In genomic region chr5:172107606-172108005, GRCh38 we compare ENCODE assay signal across 8 cellular contexts.
A peak's percentile ranks its signal among the peaks of the same experiment; 100 is the strongest.
DNase-seq lines count a peak whose midpoint lies in the region; ATAC-seq and TF ChIP-seq lines count a peak whose summit lies in the region.

No MANE protein-coding gene starts in this region.

- ATAC-seq in SK-N-SH treated with all-trans-retinoic acid at 6 μM for 48 hours (peak; percentile 56), gastrocnemius medialis (no peak), GM21723 (IDR thresholded peaks at IDR 0.05; ENCODE audit: unreplicated experiment) (no peak)

- DNase-seq in GM03348 (ENCODE audit: low spot score) (peak; percentile 84), fibroblast of mammary gland (ENCODE audit: low read depth) (peak; percentile 65), gastrocnemius medialis (no peak), ecto neural progenitor cell (ENCODE audit: low spot score) (no peak), GF-D8 (lab: John Stamatoyannopoulos, UW) (no peak), superior temporal gyrus (ENCODE audit: extremely low spot score) (no peak)

- H3K4me3 ChIP-seq in fibroblast of mammary gland (ENCODE audit: control insufficient read depth, low read depth, low read length) (peak overlapping the region; percentile 0), gastrocnemius medialis (peak overlapping the region in 3 of 4 donors; percentile 29 to 43 (median 32))

- no peak overlapping the region for H3K27ac ChIP-seq in gastrocnemius medialis

- TF ChIP-seq POLR2A in gastrocnemius medialis (IDR thresholded peaks at IDR 0.05): no peak

- peaks cover 31 to 33% of the 10 kb centered on the region in 2 donors for H3K4me1 ChIP-seq in gastrocnemius medialis

- H3K36me3 ChIP-seq in gastrocnemius medialis: no peaks in the 10 kb centered on the region

- H3K27me3 ChIP-seq in gastrocnemius medialis: no peaks in the 10 kb centered on the region

- no peaks in the 10 kb centered on the region for H3K9me3 ChIP-seq in gastrocnemius medialis

- TF ChIP-seq CTCF in fibroblast of mammary gland (conservative IDR thresholded peaks at IDR 0.05; ENCODE audit: control insufficient read depth, insufficient read depth, low read depth, low read length) (peak; percentile 3), gastrocnemius medialis (IDR thresholded peaks at IDR 0.05 in 4 of 5, conservative IDR thresholded peaks at IDR 0.05 in 1 of 5) (no peak)

- intact Hi-C loops in gastrocnemius medialis (cut with DNase I; ENCODE audit: low total_unique reads): loop anchor here (1.0 kb wide), 2 partner anchors 81 to 186 kb away; partner anchors contain the start of gene STK10

- in situ Hi-C loops in gastrocnemius medialis (cut with MboI; ENCODE audit: low sequenced_read_pairs in 4 of 4): loop anchor here in 2 of 4 donors (10.0 kb wide), 2 partner anchors 87 to 187 kb away; partner anchors contain the start of gene EFCAB9 (in 1 of the 2)

TF ChIP-seq in SK-N-SH treated with all-trans-retinoic acid at 6 μM for 48 hours, 23 proteins besides CTCF, POLR2A, EP300 and RAD21:
- TF ChIP-seq ISL1 (CRISPR knock-in tag; IDR thresholded peaks at IDR 0.05) (0 out of 2 replicates have a peak, but pooled peaks have one; percentile 7), BACH2 (CRISPR knock-in tag; IDR thresholded peaks at IDR 0.05; ENCODE audit: borderline replicate concordance) (no peak)

Comparison
In these comparisons a context has a peak if more than half of its experiments do, and no peak if none do; other contexts are left out.
1. DNase-seq: peak in GM03348 (single experiment) and fibroblast of mammary gland (single experiment); none in gastrocnemius medialis (0 of 2), ecto neural progenitor cell (single experiment), GF-D8 (single experiment) and superior temporal gyrus (single experiment).